Comparison of ENCODE assay signal across 13 cellular contexts in the genomic region with DNA sequence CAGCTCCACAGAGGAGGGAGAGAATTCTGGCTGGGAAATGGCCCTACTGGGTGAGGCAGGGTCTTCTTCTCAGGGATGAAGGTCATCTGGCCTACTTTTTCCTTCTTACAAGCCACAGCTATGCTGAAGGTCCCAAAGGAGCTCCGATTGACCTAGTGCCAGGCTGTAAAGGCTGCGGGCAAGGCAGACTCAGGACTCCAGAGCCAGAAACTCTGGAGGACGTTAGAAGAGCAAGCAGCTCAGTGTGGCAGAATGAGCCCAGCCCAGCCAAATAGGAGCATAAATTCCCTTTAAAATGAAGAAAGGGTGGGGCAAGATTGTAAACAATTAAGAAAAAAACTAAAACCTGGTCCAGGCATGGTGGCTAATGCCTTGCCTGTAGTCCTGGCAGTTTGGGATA. TPM values are rescaled to one million over a fixed set of nuclear protein-coding genes. Genes with fewer than 3 reads are reported as not detected.
DNase-seq lines count a peak whose midpoint lies in the region; ATAC-seq, FAIRE-seq and TF ChIP-seq lines count a peak whose summit lies in the region.
"Had no signal": no experiment of that assay in that cellular context is flagged by ENCODE, and none has a peak within 500 bp of the region (broad histone marks: within the 10 kb centered on the region; RNA-seq: fewer than 3 reads in every experiment).

No MANE protein-coding gene starts in this region.

- POLR2A ChIA-PET in HepG2 (lab: Yijun Ruan, JAX): interaction anchor here (2.4 kb wide), 1 partner anchor 14 kb away, joined by 13 read pairs; no protein-coding TSS in a partner anchor

- intact Hi-C loops in HepG2 (cut with micrococcal nuclease; ENCODE audit: unreplicated experiment) (no loop called here), right lobe of liver (cut with DNase I) (no loop called here)

- no peak for FAIRE-seq in HepG2 (lab: Jason Lieb, UNC)

- no peak overlapping the region for H4K91ac ChIP-seq in neuronal stem cell (ENCODE audit: low read depth, low read length, poor library complexity)

- 67% methylated on average over 3 of the region's 3 CpGs for WGBS in HepG2 (ENCODE audit: low lambda C conversion rate)
- 73% methylated on average over 3 of the region's 3 CpGs for WGBS in right lobe of liver (ENCODE audit: insufficient coverage, low coverage, low lambda C conversion rate, missing lambda C conversion rate)
- WGBS in neuronal stem cell (ENCODE audit: extremely low coverage in 2 of 2, insufficient read length in 2 of 2, insufficient replicate concordance in 1 of 2), 2 donors: no CpG with 5 or more reads among the region's 3 CpGs
- 85 to 94% methylated on average over 3 of the region's 3 CpGs for WGBS in endodermal cell (ENCODE audit: insufficient coverage in 1 of 2, insufficient read length in 1 of 2), 2 experiments

- H2BK12ac ChIP-seq in neuronal stem cell (ENCODE audit: low read length): no peak overlapping the region

- H3K27me3 Mint-ChIP-seq in endodermal cell (ENCODE audit: insufficient read depth): peaks cover 3% of the 10 kb centered on the region

- CTCF ChIA-PET in HepG2 (lab: Yijun Ruan, JAX; ENCODE audit: low intra/inter-chr PET ratio, low total read pairs): no interaction called here

- H2BK5ac ChIP-seq in neuronal stem cell (ENCODE audit: low read length): no peak overlapping the region

- H4K8ac ChIP-seq in neuronal stem cell (ENCODE audit: low read depth, low read length): peak overlapping the region; percentile 43

- TF ChIP-seq RAD21 in HepG2 (CRISPR knock-in tag; IDR thresholded peaks at IDR 0.05): no peak

- ATAC-seq in HepG2: no peak
- ATAC-seq in right lobe of liver: no peak
- ATAC-seq in GM21786 (IDR thresholded peaks at IDR 0.05; ENCODE audit: unreplicated experiment): no peak

- H2BK120ac ChIP-seq in neuronal stem cell (ENCODE audit: low read depth, low read length): no peak overlapping the region

- no peaks in the 10 kb centered on the region for H3K36me3 Mint-ChIP-seq in endodermal cell (ENCODE audit: low read depth)
- H3K36me3 Mint-ChIP-seq: CD4-positive, CD25-positive, alpha-beta regulatory T cell had no signal

- no peaks in the 10 kb centered on the region for H4K20me1 ChIP-seq in HepG2 (ENCODE audit: insufficient read depth, low read length)
- H4K20me1 ChIP-seq: BLaER1 treated with 17β-estradiol and CSF1 and Interleukin-3, amounts not matched to agents 10 nM and 100 nM had no signal

- peak overlapping the region; percentile 75 for H2BK15ac ChIP-seq in neuronal stem cell (ENCODE audit: low read length)

- no peak overlapping the region for H3K14ac ChIP-seq in neuronal stem cell (ENCODE audit: low read length)

- H3K23ac ChIP-seq in neuronal stem cell (ENCODE audit: low read depth, low read length, poor library complexity): no peak overlapping the region

- H3K9me3 Mint-ChIP-seq in endodermal cell: no peaks in the 10 kb centered on the region
- H3K9me3 Mint-ChIP-seq: CD4-positive, CD25-positive, alpha-beta regulatory T cell had no signal

- TF ChIP-seq POLR2A in HepG2 (IDR thresholded peaks at IDR 0.05; ENCODE audit: insufficient read depth in 1 of 2, low read depth in 2 of 2, low read length in 2 of 2) (no peak), right lobe of liver (IDR thresholded peaks at IDR 0.05) (no peak)

- peaks cover 3% of the 10 kb centered on the region for H3K4me1 Mint-ChIP-seq in endodermal cell
- H3K4me1 Mint-ChIP-seq: CD4-positive, CD25-positive, alpha-beta regulatory T cell had no signal

- peaks cover 54% of the 10 kb centered on the region for H3K4me1 ChIP-seq in HepG2 (ENCODE audit: insufficient read depth, low read length)
- no peaks in the 10 kb centered on the region for H3K4me1 ChIP-seq in right lobe of liver
- H3K4me1 ChIP-seq in neuronal stem cell (ENCODE audit: control insufficient read depth in 2 of 2, insufficient read depth in 1 of 2, low read depth in 1 of 2, low read length in 2 of 2): peaks cover 2 to 4% of the 10 kb centered on the region in 2 donors
- H3K4me1 ChIP-seq in endodermal cell (ENCODE audit: control insufficient read depth, insufficient read depth, low read length): no peaks in the 10 kb centered on the region

- H3K4me3 ChIP-seq in HepG2 (replicated peaks in 1 of 3; ENCODE audit: insufficient read depth in 1 of 3, low read depth in 2 of 3, low read length in 3 of 3) (peak overlapping the region in 1 of 3 experiments; percentile 44; a peak in 1 of 6 replicates), right lobe of liver (no peak overlapping the region), neuronal stem cell (ENCODE audit: low read length in 2 of 2) (no peak overlapping the region), endodermal cell (ENCODE audit: low read length) (no peak overlapping the region)
- H3K4me3 ChIP-seq: BLaER1 treated with 17β-estradiol and CSF1 and Interleukin-3, amounts not matched to agents 10 nM and 100 nM; GM23248 had no signal

- no peak overlapping the region for H2AFZ ChIP-seq in HepG2 (ENCODE audit: low read length)
- no peak overlapping the region for H2AFZ ChIP-seq in neuronal stem cell (ENCODE audit: low read length)
- H2AFZ ChIP-seq: GM23248 had no signal

- no peaks in the 10 kb centered on the region for H3K9me3 ChIP-seq in HepG2 (ENCODE audit: low read length)
- no peaks in the 10 kb centered on the region for H3K9me3 ChIP-seq in right lobe of liver
- H3K9me3 ChIP-seq in neuronal stem cell (replicated peaks in 1 of 2; ENCODE audit: control insufficient read depth in 2 of 2, insufficient read depth in 1 of 2, low read depth in 1 of 2, low read length in 2 of 2): no peaks in the 10 kb centered on the region
- H3K9me3 ChIP-seq in endodermal cell (ENCODE audit: control insufficient read depth, low read length): no peaks in the 10 kb centered on the region
- H3K9me3 ChIP-seq: BLaER1 treated with 17β-estradiol and CSF1 and Interleukin-3, amounts not matched to agents 10 nM and 100 nM had no signal

- H3K27me3 ChIP-seq in HepG2 (ENCODE audit: control insufficient read depth in 1 of 2, insufficient read depth in 2 of 2, low read length in 2 of 2) (no peaks in the 10 kb centered on the region), right lobe of liver (no peaks in the 10 kb centered on the region), neuronal stem cell (ENCODE audit: control insufficient read depth in 3 of 3, insufficient read depth in 3 of 3, low read depth in 1 of 3, low read length in 3 of 3) (no peaks in the 10 kb centered on the region), endodermal cell (ENCODE audit: control insufficient read depth, insufficient read depth, low read length, poor library complexity, severe bottlenecking) (no peaks in the 10 kb centered on the region)
- H3K27me3 ChIP-seq: BLaER1 treated with 17β-estradiol and CSF1 and Interleukin-3, amounts not matched to agents 10 nM and 100 nM had no signal

- H3K27ac Mint-ChIP-seq in endodermal cell: no peak overlapping the region
- H3K27ac Mint-ChIP-seq: CD4-positive, CD25-positive, alpha-beta regulatory T cell had no signal

- TF ChIP-seq EP300 in HepG2 (IDR thresholded peaks at IDR 0.05; ENCODE audit: low read depth in 2 of 2, low read length in 2 of 2): no peak
- no peak for TF ChIP-seq EP300 in HepG2 (CRISPR knock-in tag; IDR thresholded peaks at IDR 0.05; ENCODE audit: borderline replicate concordance)

- no peaks in the 10 kb centered on the region for H3K79me1 ChIP-seq in neuronal stem cell (ENCODE audit: low read depth, low read length)

- H3K79me2 ChIP-seq in HepG2 (ENCODE audit: insufficient read depth, low read length): no peaks in the 10 kb centered on the region

- DNase-seq in HepG2 (ENCODE audit: low spot score): no peak
- no peak for DNase-seq in right lobe of liver
- peak; percentile 21 for DNase-seq in fibroblast of gingiva (ENCODE audit: low read depth)
- DNase-seq in neuronal stem cell (ENCODE audit: low spot score): no peak
- DNase-seq in T-helper 2 cell: no peak
- DNase-seq in endodermal cell: no peak
- DNase-seq in NCI-H82 (lab: John Stamatoyannopoulos, UW): no peak
- DNase-seq: CD4-positive, CD25-positive, alpha-beta regulatory T cell; GM23248; H7 had no signal

- BruUV-seq in HepG2 (replicated peaks; lab: Mats Ljungman, UMichigan): no TSS peak

- in situ Hi-C loops in HepG2 (cut with HindIII; ENCODE audit: extremely low pct_ligation_motif_present, low pct_unique_long_range_greater_than_20kb): no loop called here

- no peak overlapping the region for H3K27ac ChIP-seq in HepG2 (ENCODE audit: extremely low read length, insufficient read depth, low read length)
- H3K27ac ChIP-seq in right lobe of liver: no peak overlapping the region
- H3K27ac ChIP-seq in neuronal stem cell (replicated peaks; ENCODE audit: low read length): no peak overlapping the region
- H3K27ac ChIP-seq in endodermal cell (ENCODE audit: low read depth, low read length): no peak overlapping the region
- H3K27ac ChIP-seq: 22Rv1; BLaER1 treated with 17β-estradiol and CSF1 and Interleukin-3, amounts not matched to agents 10 nM and 100 nM; GM23248 had no signal

- TF ChIP-seq CTCF in HepG2 (CRISPR knock-in tag; IDR thresholded peaks at IDR 0.05) (no peak), right lobe of liver (IDR thresholded peaks at IDR 0.05) (no peak), endodermal cell (conservative IDR thresholded peaks at IDR 0.05) (no peak)

- no peak overlapping the region for H2AK5ac ChIP-seq in neuronal stem cell (ENCODE audit: low read depth, low read length)

- H3K4me3 Mint-ChIP-seq in endodermal cell: no peak overlapping the region
- H3K4me3 Mint-ChIP-seq: CD4-positive, CD25-positive, alpha-beta regulatory T cell had no signal

- H3K18ac ChIP-seq in neuronal stem cell (ENCODE audit: low read length): no peak overlapping the region

- H3K4ac ChIP-seq in neuronal stem cell (ENCODE audit: low read length): no peak overlapping the region

- H3K4me2 ChIP-seq in HepG2 (ENCODE audit: low read depth, low read length): peak overlapping the region; percentile 74
- no peak overlapping the region for H3K4me2 ChIP-seq in neuronal stem cell (ENCODE audit: insufficient read depth, low read length, poor library complexity, severe bottlenecking)
- H3K4me2 ChIP-seq: BLaER1 treated with 17β-estradiol and CSF1 and Interleukin-3, amounts not matched to agents 10 nM and 100 nM had no signal

- no peaks in the 10 kb centered on the region for H3K36me3 ChIP-seq in HepG2 (replicated peaks in 1 of 2; ENCODE audit: control insufficient read depth in 1 of 2, insufficient read depth in 2 of 2, low read length in 2 of 2)
- H3K36me3 ChIP-seq in right lobe of liver: no peaks in the 10 kb centered on the region
- H3K36me3 ChIP-seq in neuronal stem cell (replicated peaks in 1 of 2; ENCODE audit: control insufficient read depth in 2 of 2, insufficient read depth in 2 of 2, low read length in 2 of 2): no peaks in the 10 kb centered on the region
- H3K36me3 ChIP-seq in endodermal cell (ENCODE audit: control insufficient read depth, insufficient read depth, low read length): no peaks in the 10 kb centered on the region
- H3K36me3 ChIP-seq: BLaER1 treated with 17β-estradiol and CSF1 and Interleukin-3, amounts not matched to agents 10 nM and 100 nM had no signal

- no peak overlapping the region for H3K9ac ChIP-seq in HepG2 (ENCODE audit: insufficient read depth, low read depth, low read length)
- H3K9ac ChIP-seq in neuronal stem cell (ENCODE audit: low read depth, low read length, poor library complexity): no peak overlapping the region
- H3K9ac ChIP-seq in endodermal cell (ENCODE audit: extremely low read depth, low read length, poor library complexity, severe bottlenecking): no peak overlapping the region
- H3K9ac ChIP-seq: BLaER1 treated with 17β-estradiol and CSF1 and Interleukin-3, amounts not matched to agents 10 nM and 100 nM; GM23248 had no signal

RNA-seq across cellular contexts. Expression of gene CNOT1, which starts 20.1 kb away (rescaled TPM):
- total RNA-seq in HepG2 (2016; rRNA removed; fragmentation: Illumina TruSeq; extraction: Trizol): 188 and 399 TPM in 2 replicates
- 51.8 and 55.4 TPM in 2 replicates for total RNA-seq in HepG2 (2016; cell fraction: cytosol; rRNA removed; fragmentation: Illumina TruSeq; extraction: Trizol; ENCODE audit: low read depth)
- 188 and 419 TPM in 2 replicates for total RNA-seq in HepG2 (2016; cell fraction: insoluble cytoplasmic fraction; rRNA removed; fragmentation: Illumina TruSeq; extraction: Trizol)
- total RNA-seq in HepG2 (2016; cell fraction: membrane; rRNA removed; fragmentation: Illumina TruSeq; extraction: Trizol): 139 and 146 TPM in 2 replicates
- 205 and 251 TPM in 2 replicates for total RNA-seq in HepG2 (2016; cell fraction: nucleus; rRNA removed; fragmentation: Illumina TruSeq; extraction: Trizol)
- 232 and 248 TPM in 2 replicates for polyA plus RNA-seq in HepG2 (2011; rRNA removed)
- 187 and 226 TPM in 2 replicates for polyA plus RNA-seq in HepG2 (2011; cell fraction: cytosol; rRNA removed)
- polyA plus RNA-seq in HepG2 (2011; cell fraction: nucleus; rRNA removed): 193 and 225 TPM in 2 replicates
- polyA plus RNA-seq in HepG2 (2012): 169 and 183 TPM in 2 replicates
- 35.0 and 38.2 TPM in 2 replicates for polyA plus RNA-seq in HepG2 (2016; cell fraction: cytosol; fragmentation: Illumina TruSeq; extraction: Trizol; ENCODE audit: low read depth)
- polyA plus RNA-seq in HepG2 (2016; cell fraction: insoluble cytoplasmic fraction; fragmentation: Illumina TruSeq; extraction: Trizol; ENCODE audit: low read depth): 373 and 400 TPM in 2 replicates
- 61.4 and 81.8 TPM in 2 replicates for polyA plus RNA-seq in HepG2 (2016; cell fraction: membrane; fragmentation: Illumina TruSeq; extraction: Trizol; ENCODE audit: low read depth)
- 268 and 286 TPM in 2 replicates for polyA plus RNA-seq in HepG2 (2016; cell fraction: nucleus; fragmentation: Illumina TruSeq; extraction: Trizol; ENCODE audit: insufficient read depth, low read depth)
- 953 and 1,029 TPM in 2 replicates for polyA minus RNA-seq in HepG2 (2011; rRNA and poly(A)+ RNA removed; ENCODE audit: low replicate concordance)
- polyA minus RNA-seq in HepG2 (2011; cell fraction: cytosol; rRNA and poly(A)+ RNA removed): 281 and 285 TPM in 2 replicates
- polyA minus RNA-seq in HepG2 (2011; cell fraction: nucleus; rRNA and poly(A)+ RNA removed): 378 and 429 TPM in 2 replicates
- 10 to 100 TPM; 53.8 to 74.9 (median 65.5) TPM for total RNA-seq in right lobe of liver
- 97.9 TPM for polyA plus RNA-seq in neuronal stem cell (2013, experiment 1 of 2)
- 97.0 TPM for polyA plus RNA-seq in neuronal stem cell (2013, experiment 2 of 2)
- 100 to 1,000 TPM; 253 to 263 TPM for total RNA-seq in endodermal cell
- polyA plus RNA-seq in endodermal cell (2013, experiment 1 of 2): 207 TPM
- 191 TPM for polyA plus RNA-seq in endodermal cell (2013, experiment 2 of 2)

RNA-seq across cellular contexts. Expression of gene SLC38A7, which starts 34.9 kb away (rescaled TPM):
- total RNA-seq in HepG2 (2016; rRNA removed; fragmentation: Illumina TruSeq; extraction: Trizol) (6.2 and 14.1 TPM in 2 replicates), right lobe of liver (10 to 100 TPM; 11.4 to 23.8 (median 14.3) TPM), endodermal cell (10 to 100 TPM; 42.5 to 53.8 TPM)
- 4.6 and 5.0 TPM in 2 replicates for total RNA-seq in HepG2 (2016; cell fraction: cytosol; rRNA removed; fragmentation: Illumina TruSeq; extraction: Trizol; ENCODE audit: low read depth)
- 5.2 and 14.1 TPM in 2 replicates for total RNA-seq in HepG2 (2016; cell fraction: insoluble cytoplasmic fraction; rRNA removed; fragmentation: Illumina TruSeq; extraction: Trizol)
- 5.8 and 6.5 TPM in 2 replicates for total RNA-seq in HepG2 (2016; cell fraction: membrane; rRNA removed; fragmentation: Illumina TruSeq; extraction: Trizol)
- total RNA-seq in HepG2 (2016; cell fraction: nucleus; rRNA removed; fragmentation: Illumina TruSeq; extraction: Trizol): 27.7 and 28.1 TPM in 2 replicates
- polyA plus RNA-seq in HepG2 (2011; rRNA removed): 13.2 and 17.0 TPM in 2 replicates
- 9.7 and 10.5 TPM in 2 replicates for polyA plus RNA-seq in HepG2 (2011; cell fraction: cytosol; rRNA removed)
- 26.4 and 29.4 TPM in 2 replicates for polyA plus RNA-seq in HepG2 (2011; cell fraction: nucleus; rRNA removed)
- polyA plus RNA-seq in HepG2 (2012): 7.1 and 10.6 TPM in 2 replicates
- 1.0 and 1.3 TPM in 2 replicates for polyA plus RNA-seq in HepG2 (2016; cell fraction: cytosol; fragmentation: Illumina TruSeq; extraction: Trizol; ENCODE audit: low read depth)
- 5.1 and 5.6 TPM in 2 replicates for polyA plus RNA-seq in HepG2 (2016; cell fraction: insoluble cytoplasmic fraction; fragmentation: Illumina TruSeq; extraction: Trizol; ENCODE audit: low read depth)
- 2.3 and 3.2 TPM in 2 replicates for polyA plus RNA-seq in HepG2 (2016; cell fraction: membrane; fragmentation: Illumina TruSeq; extraction: Trizol; ENCODE audit: low read depth)
- polyA plus RNA-seq in HepG2 (2016; cell fraction: nucleus; fragmentation: Illumina TruSeq; extraction: Trizol; ENCODE audit: insufficient read depth, low read depth): 32.4 and 36.5 TPM in 2 replicates
- 42.7 and 51.0 TPM in 2 replicates for polyA minus RNA-seq in HepG2 (2011; rRNA and poly(A)+ RNA removed; ENCODE audit: low replicate concordance)
- 8.7 and 12.4 TPM in 2 replicates for polyA minus RNA-seq in HepG2 (2011; cell fraction: cytosol; rRNA and poly(A)+ RNA removed)
- polyA minus RNA-seq in HepG2 (2011; cell fraction: nucleus; rRNA and poly(A)+ RNA removed): 30.5 and 35.6 TPM in 2 replicates
- polyA plus RNA-seq in neuronal stem cell (2013, experiment 1 of 2): 6.3 TPM
- polyA plus RNA-seq in neuronal stem cell (2013, experiment 2 of 2): 6.3 TPM
- 16.8 TPM for polyA plus RNA-seq in endodermal cell (2013, experiment 1 of 2)
- 15.7 TPM for polyA plus RNA-seq in endodermal cell (2013, experiment 2 of 2)
